ENCODE assay signal across 8 cellular contexts in genomic region chr2:241316825-241317224, GRCh38. TPM values are rescaled to one million over a fixed set of nuclear protein-coding genes. Genes with fewer than 3 reads are reported as not detected.
DNase-seq lines count a peak whose midpoint lies in the region; ATAC-seq and TF ChIP-seq lines count a peak whose summit lies in the region.

No MANE protein-coding gene starts in this region.

- H3K9me3 Mint-ChIP-seq in naive thymus-derived CD8-positive, alpha-beta T cell = peaks cover 0 to 2% (median 0%) of the 10 kb centered on the region in 9 donors

- TF ChIP-seq CTCF in AG10803 (conservative IDR thresholded peaks at IDR 0.05; ENCODE audit: low read length) (no peak), coronary artery (IDR thresholded peaks at IDR 0.05) (no peak)

- H3K4me3 Mint-ChIP-seq in naive thymus-derived CD8-positive, alpha-beta T cell = peak overlapping the region; percentile 92 to 100 (median 98)

- H3K4me3 ChIP-seq in AG10803 (ENCODE audit: low read length) (peak overlapping the region; percentile 88), coronary artery (peak overlapping the region; percentile 86)

- H3K36me3 Mint-ChIP-seq in naive thymus-derived CD8-positive, alpha-beta T cell = peaks cover 0 to 37% (median 7%) of the 10 kb centered on the region in 3 donors

- H3K27me3 Mint-ChIP-seq in naive thymus-derived CD8-positive, alpha-beta T cell = peaks cover 0 to 2% (median 0%) of the 10 kb centered on the region in 5 donors

- POLR2A ChIA-PET in naive thymus-derived CD8-positive, alpha-beta T cell (lab: Charles Lee) = interaction anchor here (0.9 to 4.1 kb wide), 8 partner anchors 18 to 385 kb away, joined by 3 to 31 read pairs (median 10); partner anchors contain the start of genes ING5, PASK and SNED1

- peak overlapping the region; percentile 90 to 96 for H3K27ac ChIP-seq in coronary artery

- in situ Hi-C loops in G401 (cut with HindIII; ENCODE audit: low sequenced_read_pairs) = no loop called here

- H3K4me1 Mint-ChIP-seq in naive thymus-derived CD8-positive, alpha-beta T cell = peaks cover 38 to 79% (median 75%) of the 10 kb centered on the region in 4 donors

- peak overlapping the region; percentile 93 to 100 (median 99) for H3K27ac Mint-ChIP-seq in naive thymus-derived CD8-positive, alpha-beta T cell

- DNase-seq in AG10803 (ENCODE audit: low read depth) (no peak), LoVo (ENCODE audit: low spot score) (peak; percentile 2), coronary artery (ENCODE audit: low spot score) (no peak), cerebellar cortex (ENCODE audit: low spot score) (no peak), G401 (ENCODE audit: low spot score) (no peak)
- DNase-seq in naive thymus-derived CD8-positive, alpha-beta T cell = no peak

- ATAC-seq in naive thymus-derived CD8-positive, alpha-beta T cell = no peak
- ATAC-seq in HG02610 (IDR thresholded peaks at IDR 0.05; ENCODE audit: unreplicated experiment) = no peak
- ATAC-seq in HG03520 (IDR thresholded peaks at IDR 0.05; ENCODE audit: unreplicated experiment) = no peak

RNA-seq across cellular contexts. Expression of gene SEPTIN2, which starts 1.1 kb away (rescaled TPM):
- total RNA-seq in naive thymus-derived CD8-positive, alpha-beta T cell = 100 to 1,000 TPM; 303 to 309 TPM
- 100 to 1,000 TPM; 143 to 182 (median 144) TPM for polyA plus RNA-seq in naive thymus-derived CD8-positive, alpha-beta T cell
- total RNA-seq in G401 (2014; rRNA removed; shearing (Covaris generic)) = 339 and 438 TPM in 2 replicates

RNA-seq across cellular contexts. Expression of gene HDLBP, which starts 1.4 kb away (rescaled TPM):
- 100 to 1,000 TPM; 133 to 148 TPM for total RNA-seq in naive thymus-derived CD8-positive, alpha-beta T cell
- 10 to 100 TPM; 32.2 to 71.1 (median 45.7) TPM for polyA plus RNA-seq in naive thymus-derived CD8-positive, alpha-beta T cell
- total RNA-seq in G401 (2014; rRNA removed; shearing (Covaris generic)) = 386 and 442 TPM in 2 replicates

RNA-seq across cellular contexts. Expression of gene FARP2, which starts 39.3 kb away (rescaled TPM):
- 10 to 100 TPM; 20.1 to 22.9 TPM for total RNA-seq in naive thymus-derived CD8-positive, alpha-beta T cell
- polyA plus RNA-seq in naive thymus-derived CD8-positive, alpha-beta T cell = 1 to 10 TPM; 3.4 to 5.8 (median 4.0) TPM
- 36.3 and 38.6 TPM in 2 replicates for total RNA-seq in G401 (2014; rRNA removed; shearing (Covaris generic))
